In genomic region chr14:58133739-58134138, GRCh38 we compare ENCODE assay signal across 14 cellular contexts. TPM values are rescaled to one million over a fixed set of nuclear protein-coding genes. Genes with fewer than 3 reads are reported as not detected.
DNase-seq lines count a peak whose midpoint lies in the region; ATAC-seq and TF ChIP-seq lines count a peak whose summit lies in the region.
"Had no signal": no experiment of that assay in that cellular context is flagged by ENCODE, and none has a peak within 500 bp of the region (broad histone marks: within the 10 kb centered on the region; RNA-seq: fewer than 3 reads in every experiment).

No MANE protein-coding gene starts in this region.

- POLR2A ChIA-PET in Panc1 (lab: Charles Lee) = no interaction called here

- peak; percentile 84; the same call in 1 of the 2 replicates for ATAC-seq in Panc1
- ATAC-seq in esophagus mucosa = peak; percentile 50
- peak; percentile 76 for ATAC-seq in omental fat pad (ENCODE audit: low FRiP score)
- ATAC-seq in GM18511 (IDR thresholded peaks at IDR 0.05; ENCODE audit: unreplicated experiment) = no peak
- ATAC-seq in HG02981 (IDR thresholded peaks at IDR 0.05; ENCODE audit: unreplicated experiment) = no peak
- ATAC-seq in GM21515 (IDR thresholded peaks at IDR 0.05; ENCODE audit: unreplicated experiment) = no peak

- CTCF ChIA-PET in Panc1 (lab: Charles Lee) = interaction anchor here (0.6 to 0.7 kb wide), 2 partner anchors 24 to 802 kb away, joined by 3 read pairs; no protein-coding TSS in a partner anchor

- no peaks in the 10 kb centered on the region for H3K9me3 ChIP-seq in Panc1 (ENCODE audit: control insufficient read depth, insufficient read depth, low read depth, low read length)
- H3K9me3 ChIP-seq: sigmoid colon, tibial artery had no signal

- no TSS peak for BruUV-seq in Panc1 (replicated peaks; lab: Mats Ljungman, UMichigan)

- no peaks in the 10 kb centered on the region for H3K4me1 ChIP-seq in Panc1 (ENCODE audit: control insufficient read depth, insufficient read depth, low read length)

- no peaks in the 10 kb centered on the region for H3K27me3 ChIP-seq in Panc1 (ENCODE audit: control insufficient read depth, insufficient read depth, low read length)
- H3K27me3 ChIP-seq: sigmoid colon, tibial artery had no signal

- H3K4me3 ChIP-seq in Panc1 (ENCODE audit: low read depth in 2 of 2, low read length in 2 of 2) = no peak overlapping the region
- H3K4me3 ChIP-seq: sigmoid colon, tibial artery had no signal

- in situ Hi-C loops in Panc1 (cut with HindIII; ENCODE audit: low pct_unique_long_range_greater_than_20kb, low sequenced_read_pairs) = no loop called here

- H3K27ac ChIP-seq in Panc1 (ENCODE audit: low read length) = no peak overlapping the region
- H3K27ac ChIP-seq: sigmoid colon, tibial artery had no signal

- DNase-seq in GM03348 (ENCODE audit: low spot score) = peak; percentile 53
- peak; percentile 46 for DNase-seq in Panc1 (ENCODE audit: low read depth, low spot score)
- no peak for DNase-seq in omental fat pad (ENCODE audit: low spot score)
- DNase-seq in NCI-H1092 (lab: John Stamatoyannopoulos, UW) = no peak
- DNase-seq: activated naive CD4-positive, alpha-beta T cell treated with anti-CD3 and anti-CD28 coated beads, Interleukin-2, amount 10 ng/mL, durations not matched to agents 7 days and 5 days; NCI-H1694 treated with DMSO at 0.1 percent for 48 hours; OCI-M1; sigmoid colon; stimulated activated CD4-positive, alpha-beta T cell treated with anti-CD3 and anti-CD28 coated beads, Interleukin-4, amount 100 ng/mL, for 24 hours; tibial artery had no signal

- no peak for TF ChIP-seq CTCF in Panc1 (IDR thresholded peaks at IDR 0.05)
- TF ChIP-seq CTCF in omental fat pad (IDR thresholded peaks at IDR 0.05) = no peak

- intact Hi-C loops in Panc1 (cut with micrococcal nuclease; ENCODE audit: unreplicated experiment) = no loop called here

- H3K36me3 ChIP-seq in Panc1 (ENCODE audit: control insufficient read depth, insufficient read depth, low read length) = no peaks in the 10 kb centered on the region
- H3K36me3 ChIP-seq: sigmoid colon had no signal

RNA-seq across cellular contexts. Expression of gene ARMH4, which starts 18.3 kb away (rescaled TPM):
- total RNA-seq in Panc1 (2021; ENCODE audit: unreplicated experiment) (1.8 TPM), esophagus mucosa (0.72 TPM), omental fat pad (1 to 10 TPM; 2.3 to 4.6 (median 4.0) TPM)
- polyA plus RNA-seq in Panc1 (2012; ENCODE audit: insufficient read length) = 0.55 TPM

Comparison
In these comparisons a context has a peak if more than half of its experiments do, and no peak if none do; other contexts are left out.
1. DNase-seq: peak in GM03348 (single experiment) and Panc1 (single experiment); none in omental fat pad (single experiment) and NCI-H1092 (single experiment).
2. ATAC-seq: peak in Panc1 (single experiment), esophagus mucosa (single experiment) and omental fat pad (single experiment); none in GM18511 (single experiment), HG02981 (single experiment) and GM21515 (single experiment).